ENCODE assay signal across 27 cellular contexts in the genomic region with DNA sequence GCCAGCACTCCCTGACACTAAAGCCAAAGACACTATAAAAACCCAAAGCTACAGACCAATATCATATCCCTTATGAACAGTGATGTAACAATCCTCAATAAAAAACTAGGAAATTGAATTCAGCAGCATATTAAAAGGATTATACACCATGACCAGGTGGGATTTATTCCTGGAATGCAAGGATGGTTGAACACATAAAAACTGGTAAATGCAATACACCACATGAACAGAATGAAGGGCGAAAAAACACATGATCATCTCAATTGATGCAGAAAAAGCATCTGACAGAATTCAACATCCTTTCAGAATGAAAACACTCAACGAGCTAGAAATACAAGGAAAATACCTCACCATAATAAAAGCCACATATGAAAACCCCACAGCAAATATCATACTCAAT.
"Had no signal": no experiment of that assay in that cellular context is flagged by ENCODE, and none has a peak within 500 bp of the region (broad histone marks: within the 10 kb centered on the region; RNA-seq: fewer than 3 reads in every experiment).

No MANE protein-coding gene starts in this region.

- H3K9me3 ChIP-seq: colonic mucosa, esophagus muscularis mucosa, gastrocnemius medialis had no signal

- H3K4me1 Mint-ChIP-seq: activated CD4-positive, alpha-beta T cell treated with anti-CD3 and anti-CD28 coated beads for 36 hours; activated CD4-positive, alpha-beta T cell treated with anti-CD3 and anti-CD28 coated beads, Interleukin-2, amount 10 ng/mL, durations not matched to agents 24 days and 14 days; activated CD8-positive, alpha-beta memory T cell treated with anti-CD3 and anti-CD28 coated beads, Interleukin-2, amount 10 ng/mL, durations not matched to agents 7 days and 5 days; brain had no signal

- ATAC-seq: activated CD4-positive, alpha-beta T cell treated with anti-CD3 and anti-CD28 coated beads for 36 hours; activated CD8-positive, alpha-beta memory T cell treated with anti-CD3 and anti-CD28 coated beads, Interleukin-2, amount 10 ng/mL, durations not matched to agents 7 days and 5 days; activated CD8-positive, alpha-beta T cell treated with anti-CD3 and anti-CD28 coated beads, Interleukin-2, amount 10 ng/mL, durations not matched to agents 7 days and 5 days; activated T-helper 17 cell treated with anti-CD3 and anti-CD28 coated beads, Interleukin-2, amount 50 U/mL, for 72 hours; foreskin keratinocyte; gastrocnemius medialis; heart right ventricle had no signal

- H3K4me3 Mint-ChIP-seq: activated CD4-positive, alpha-beta memory T cell treated with anti-CD3 and anti-CD28 coated beads for 36 hours; activated CD4-positive, alpha-beta T cell treated with anti-CD3 and anti-CD28 coated beads for 36 hours; activated CD4-positive, alpha-beta T cell treated with anti-CD3 and anti-CD28 coated beads, Interleukin-2, amount 10 ng/mL, durations not matched to agents 24 days and 14 days; activated CD8-positive, alpha-beta memory T cell treated with anti-CD3 and anti-CD28 coated beads, Interleukin-2, amount 10 ng/mL, durations not matched to agents 7 days and 5 days; activated CD8-positive, alpha-beta T cell treated with anti-CD3 and anti-CD28 coated beads, Interleukin-2, amount 10 ng/mL, durations not matched to agents 7 days and 5 days; activated naive CD8-positive, alpha-beta T cell treated with anti-CD3 and anti-CD28 coated beads, Interleukin-2, amount 10 ng/mL, durations not matched to agents 7 days and 5 days; activated T-cell treated with anti-CD3 and anti-CD28 coated beads, Interleukin-2, amount 50 U/mL, for 24 hours; activated T-helper 17 cell treated with anti-CD3 and anti-CD28 coated beads, Interleukin-2, amount 50 U/mL, for 72 hours; brain had no signal

- H3K27ac Mint-ChIP-seq: activated CD4-positive, alpha-beta memory T cell treated with anti-CD3 and anti-CD28 coated beads for 36 hours; activated CD4-positive, alpha-beta T cell treated with anti-CD3 and anti-CD28 coated beads for 36 hours; activated CD4-positive, alpha-beta T cell treated with anti-CD3 and anti-CD28 coated beads, Interleukin-2, amount 10 ng/mL, durations not matched to agents 24 days and 14 days; activated CD8-positive, alpha-beta memory T cell treated with anti-CD3 and anti-CD28 coated beads, Interleukin-2, amount 10 ng/mL, durations not matched to agents 7 days and 5 days; activated CD8-positive, alpha-beta T cell treated with anti-CD3 and anti-CD28 coated beads, Interleukin-2, amount 10 ng/mL, durations not matched to agents 7 days and 5 days; activated naive CD8-positive, alpha-beta T cell treated with anti-CD3 and anti-CD28 coated beads, Interleukin-2, amount 10 ng/mL, durations not matched to agents 7 days and 5 days; activated T-cell treated with anti-CD3 and anti-CD28 coated beads, Interleukin-2, amount 50 U/mL, for 24 hours; activated T-helper 17 cell treated with anti-CD3 and anti-CD28 coated beads, Interleukin-2, amount 50 U/mL, for 72 hours; brain had no signal

- H3K27me3 Mint-ChIP-seq: activated CD4-positive, alpha-beta memory T cell treated with anti-CD3 and anti-CD28 coated beads for 36 hours; activated CD4-positive, alpha-beta T cell treated with anti-CD3 and anti-CD28 coated beads for 36 hours; activated CD4-positive, alpha-beta T cell treated with anti-CD3 and anti-CD28 coated beads, Interleukin-2, amount 10 ng/mL, durations not matched to agents 24 days and 14 days; activated CD8-positive, alpha-beta memory T cell treated with anti-CD3 and anti-CD28 coated beads, Interleukin-2, amount 10 ng/mL, durations not matched to agents 7 days and 5 days; activated naive CD8-positive, alpha-beta T cell treated with anti-CD3 and anti-CD28 coated beads, Interleukin-2, amount 10 ng/mL, durations not matched to agents 7 days and 5 days; activated T-cell treated with anti-CD3 and anti-CD28 coated beads, Interleukin-2, amount 50 U/mL, for 24 hours; activated T-helper 17 cell treated with anti-CD3 and anti-CD28 coated beads, Interleukin-2, amount 50 U/mL, for 72 hours; brain had no signal

- DNase-seq: activated CD4-positive, alpha-beta memory T cell treated with anti-CD3 and anti-CD28 coated beads for 36 hours; activated CD4-positive, alpha-beta T cell treated with anti-CD3 and anti-CD28 coated beads for 36 hours; activated CD4-positive, alpha-beta T cell treated with anti-CD3 and anti-CD28 coated beads, Interleukin-2, amount 10 ng/mL, durations not matched to agents 24 days and 14 days; activated CD4-positive, CD25-positive, alpha-beta regulatory T cell; activated CD4-positive, CD25-positive, alpha-beta regulatory T cell treated with anti-CD3 and anti-CD28 coated beads, Interleukin-2, amount 50 U/mL, for 72 hours; activated CD8-positive, alpha-beta memory T cell treated with anti-CD3 and anti-CD28 coated beads, Interleukin-2, amount 50 U/mL, for 4 hours; activated CD8-positive, alpha-beta T cell treated with anti-CD3 and anti-CD28 coated beads, Interleukin-2, amount 10 ng/mL, durations not matched to agents 7 days and 5 days; activated effector memory CD4-positive, alpha-beta T cell treated with Interleukin-2 at 50 U/mL for 16 hours; activated gamma-delta T cell treated with Interleukin-2 at 50 U/mL for 16 hours; activated naive CD4-positive, alpha-beta T cell treated with anti-CD3 and anti-CD28 coated beads, Interleukin-2, amount 50 U/mL, for 16 hours; activated naive CD4-positive, alpha-beta T cell treated with Interleukin-2 at 50 U/mL for 16 hours; activated naive CD8-positive, alpha-beta T cell treated with anti-CD3 and anti-CD28 coated beads, Interleukin-2, amount 10 ng/mL, durations not matched to agents 7 days and 5 days; activated T-cell treated with anti-CD3 and anti-CD28 coated beads, Interleukin-2, amount 50 U/mL, for 24 hours; central memory CD4-positive, alpha-beta T cell; cerebellar nuclear complex; colonic mucosa; effector CD8-positive, alpha-beta T cell; erythroblast; foreskin keratinocyte; gastrocnemius medialis; heart right ventricle; T-helper 1 cell; T-helper 2 cell had no signal

- H3K9me3 Mint-ChIP-seq: activated T-helper 17 cell treated with anti-CD3 and anti-CD28 coated beads, Interleukin-2, amount 50 U/mL, for 72 hours had no signal
